In the genomic region with DNA sequence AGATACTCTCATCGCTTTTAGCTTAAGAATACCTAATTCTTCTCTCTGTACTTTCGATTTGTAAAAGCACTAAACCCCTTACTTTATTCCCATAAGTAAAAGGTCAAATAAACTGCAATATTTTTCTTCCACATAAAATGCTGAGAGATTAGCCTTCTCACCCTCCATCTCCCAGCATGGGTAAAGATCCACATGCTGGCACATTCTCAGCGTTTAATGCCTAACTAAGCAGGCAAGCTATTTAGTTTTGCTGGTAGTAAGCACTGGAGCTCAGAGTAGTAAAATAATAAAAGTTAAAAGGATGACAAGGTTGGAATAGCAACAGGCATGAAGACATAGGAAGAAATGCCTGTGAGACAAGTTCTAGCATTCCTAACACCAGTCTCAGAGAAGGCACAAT, we compare ENCODE assay signal across 24 cellular contexts.
A peak's percentile ranks its signal among the peaks of the same experiment; 100 is the strongest.
DNase-seq lines count a peak whose midpoint lies in the region; ATAC-seq, FAIRE-seq and TF ChIP-seq lines count a peak whose summit lies in the region.
"Had no signal": no experiment of that assay in that cellular context is flagged by ENCODE, and none has a peak within 500 bp of the region (broad histone marks: within the 10 kb centered on the region; RNA-seq: fewer than 3 reads in every experiment).

No MANE protein-coding gene starts in this region.

- H3K27ac ChIP-seq in ACC112 (ENCODE audit: low read depth, low read length) (no peak overlapping the region), kidney (ENCODE audit: low read depth in 2 of 2, low read length in 2 of 2) (peak overlapping the region in 1 of 2 donors; percentile 33)
- no peak overlapping the region for H3K27ac ChIP-seq in CD8-positive, alpha-beta memory T cell (ENCODE audit: low read depth, low read length)
- H3K27ac ChIP-seq: HL-60, Peyer's patch had no signal

- H3K4me3 ChIP-seq in ACC112 (ENCODE audit: low read depth, low read length) (no peak overlapping the region), kidney (ENCODE audit: low read length in 2 of 2) (no peak overlapping the region)
- H3K4me3 ChIP-seq in CD8-positive, alpha-beta memory T cell (ENCODE audit: low read length): no peak overlapping the region
- H3K4me3 ChIP-seq: Peyer's patch had no signal

- no peaks in the 10 kb centered on the region for H3K9me3 Mint-ChIP-seq in nephron
- H3K9me3 Mint-ChIP-seq in activated naive CD8-positive, alpha-beta T cell treated with anti-CD3 and anti-CD28 coated beads for 36 hours: no peaks in the 10 kb centered on the region
- H3K9me3 Mint-ChIP-seq in CD8-positive, alpha-beta memory T cell: peaks cover 0 to 8% (median 2%) of the 10 kb centered on the region in 5 donors

- H2AFZ ChIP-seq in ACC112 (ENCODE audit: low read length, unreplicated experiment): peak overlapping the region; percentile 40

- H3K79me2 ChIP-seq in ACC112 (ENCODE audit: control insufficient read depth, insufficient read depth, low read length, unreplicated experiment): no peaks in the 10 kb centered on the region

- peak overlapping the region; percentile 84 to 93 (median 87) for H3K27ac Mint-ChIP-seq in nephron
- no peak overlapping the region for H3K27ac Mint-ChIP-seq in activated naive CD8-positive, alpha-beta T cell treated with anti-CD3 and anti-CD28 coated beads for 36 hours
- no peak overlapping the region for H3K27ac Mint-ChIP-seq in CD8-positive, alpha-beta memory T cell
- H3K27ac Mint-ChIP-seq: B cell had no signal

- H3K4me1 Mint-ChIP-seq in nephron: peaks cover 12% of the 10 kb centered on the region
- H3K4me1 Mint-ChIP-seq in activated naive CD8-positive, alpha-beta T cell treated with anti-CD3 and anti-CD28 coated beads for 36 hours: no peaks in the 10 kb centered on the region
- no peaks in the 10 kb centered on the region for H3K4me1 Mint-ChIP-seq in CD8-positive, alpha-beta memory T cell
- H3K4me1 Mint-ChIP-seq: B cell had no signal

- FAIRE-seq in kidney (lab: Jason Lieb, UNC): peak; percentile 69
- FAIRE-seq: GM12891, H54, HepG2 had no signal

- CTCF ChIA-PET in CD8-positive, alpha-beta memory T cell (lab: Charles Lee): no interaction called here

- no peak overlapping the region for H3K9ac ChIP-seq in kidney (ENCODE audit: low read length in 2 of 2)

- no peaks in the 10 kb centered on the region for H3K27me3 ChIP-seq in ACC112 (ENCODE audit: insufficient read depth, low read length)
- no peaks in the 10 kb centered on the region for H3K27me3 ChIP-seq in CD8-positive, alpha-beta memory T cell (ENCODE audit: insufficient read depth, low read length, poor library complexity, severe bottlenecking)
- H3K27me3 ChIP-seq: Peyer's patch had no signal

- H3K9me3 ChIP-seq in kidney (ENCODE audit: control insufficient read depth in 1 of 2, low read length in 2 of 2): no peaks in the 10 kb centered on the region
- H3K9me3 ChIP-seq in CD8-positive, alpha-beta memory T cell (ENCODE audit: low read length): no peaks in the 10 kb centered on the region
- H3K9me3 ChIP-seq: Peyer's patch had no signal

- ATAC-seq in GM19467 (IDR thresholded peaks at IDR 0.05; ENCODE audit: unreplicated experiment) (no peak), HG03039 (IDR thresholded peaks at IDR 0.05; ENCODE audit: unreplicated experiment) (no peak)
- ATAC-seq: HepG2, SK-N-SH treated with all-trans-retinoic acid at 6 μM for 48 hours had no signal

- H3K36me3 ChIP-seq in ACC112 (ENCODE audit: insufficient read depth, low read length) (no peaks in the 10 kb centered on the region), kidney (ENCODE audit: control insufficient read depth in 1 of 2, insufficient read depth in 2 of 2, low read length in 2 of 2) (no peaks in the 10 kb centered on the region)
- H3K36me3 ChIP-seq in CD8-positive, alpha-beta memory T cell (ENCODE audit: insufficient read depth, low read length): no peaks in the 10 kb centered on the region
- H3K36me3 ChIP-seq: Peyer's patch had no signal

- H3K36me3 Mint-ChIP-seq in nephron (ENCODE audit: low read depth): peaks cover 8% of the 10 kb centered on the region
- no peaks in the 10 kb centered on the region for H3K36me3 Mint-ChIP-seq in activated naive CD8-positive, alpha-beta T cell treated with anti-CD3 and anti-CD28 coated beads for 36 hours
- no peaks in the 10 kb centered on the region for H3K36me3 Mint-ChIP-seq in CD8-positive, alpha-beta memory T cell

- intact Hi-C loops in kidney (cut with DNase I): no loop called here

- POLR2A ChIA-PET in CD8-positive, alpha-beta memory T cell (lab: Charles Lee): no interaction called here

- peak overlapping the region in 2 of 3 experiments; percentile 10 to 32 for H3K4me3 Mint-ChIP-seq in nephron
- no peak overlapping the region for H3K4me3 Mint-ChIP-seq in activated naive CD8-positive, alpha-beta T cell treated with anti-CD3 and anti-CD28 coated beads for 36 hours
- H3K4me3 Mint-ChIP-seq in CD8-positive, alpha-beta memory T cell: no peak overlapping the region
- H3K4me3 Mint-ChIP-seq: B cell had no signal

- H3K4me1 ChIP-seq in ACC112 (ENCODE audit: control insufficient read depth, insufficient read depth, low read length, unreplicated experiment) (peaks cover 10% of the 10 kb centered on the region), kidney (ENCODE audit: control insufficient read depth in 1 of 2, insufficient read depth in 1 of 2, low read depth in 1 of 2, low read length in 2 of 2) (no peaks in the 10 kb centered on the region)
- H3K4me1 ChIP-seq in CD8-positive, alpha-beta memory T cell (ENCODE audit: insufficient read depth, low read length): no peaks in the 10 kb centered on the region
- H3K4me1 ChIP-seq: Peyer's patch had no signal

- no peak for TF ChIP-seq CTCF in kidney (IDR thresholded peaks at IDR 0.05; ENCODE audit: borderline replicate concordance, extremely low read depth, insufficient read depth)
- TF ChIP-seq CTCF in nephron (IDR thresholded peaks at IDR 0.05; ENCODE audit: unreplicated experiment in 3 of 3): no peak

- DNase-seq in OCI-M1 (lab: John Stamatoyannopoulos, UW) (peak; percentile 21), kidney (no peak)
- DNase-seq in activated naive CD8-positive, alpha-beta T cell treated with anti-CD3 and anti-CD28 coated beads for 36 hours: no peak
- no peak for DNase-seq in CD8-positive, alpha-beta memory T cell
- DNase-seq: DMS79, KBM-7, NCI-H1105 treated with DMSO at 0.1 percent for 48 hours, NCI-H1694, NCI-H2081, NCI-H2171, NCI-H345, NCI-H524, NCI-H774, Peyer's patch had no signal

- H3K27me3 Mint-ChIP-seq in nephron (ENCODE audit: low read depth): no peaks in the 10 kb centered on the region
- no peaks in the 10 kb centered on the region for H3K27me3 Mint-ChIP-seq in activated naive CD8-positive, alpha-beta T cell treated with anti-CD3 and anti-CD28 coated beads for 36 hours
- H3K27me3 Mint-ChIP-seq in CD8-positive, alpha-beta memory T cell: peaks cover 0 to 3% of the 10 kb centered on the region in 2 donors

Comparison
In these comparisons a context has a peak if more than half of its experiments do, and no peak if none do; other contexts are left out.
1. H3K27ac Mint-ChIP-seq: peak in nephron (3 of 3); none in activated naive CD8-positive, alpha-beta T cell treated with anti-CD3 and anti-CD28 coated beads for 36 hours (single experiment) and CD8-positive, alpha-beta memory T cell (0 of 8).
2. H3K4me3 Mint-ChIP-seq: peak in nephron (2 of 3); none in activated naive CD8-positive, alpha-beta T cell treated with anti-CD3 and anti-CD28 coated beads for 36 hours (single experiment) and CD8-positive, alpha-beta memory T cell (0 of 7).